ENCODE assay signal across 12 cellular contexts in the genomic region with DNA sequence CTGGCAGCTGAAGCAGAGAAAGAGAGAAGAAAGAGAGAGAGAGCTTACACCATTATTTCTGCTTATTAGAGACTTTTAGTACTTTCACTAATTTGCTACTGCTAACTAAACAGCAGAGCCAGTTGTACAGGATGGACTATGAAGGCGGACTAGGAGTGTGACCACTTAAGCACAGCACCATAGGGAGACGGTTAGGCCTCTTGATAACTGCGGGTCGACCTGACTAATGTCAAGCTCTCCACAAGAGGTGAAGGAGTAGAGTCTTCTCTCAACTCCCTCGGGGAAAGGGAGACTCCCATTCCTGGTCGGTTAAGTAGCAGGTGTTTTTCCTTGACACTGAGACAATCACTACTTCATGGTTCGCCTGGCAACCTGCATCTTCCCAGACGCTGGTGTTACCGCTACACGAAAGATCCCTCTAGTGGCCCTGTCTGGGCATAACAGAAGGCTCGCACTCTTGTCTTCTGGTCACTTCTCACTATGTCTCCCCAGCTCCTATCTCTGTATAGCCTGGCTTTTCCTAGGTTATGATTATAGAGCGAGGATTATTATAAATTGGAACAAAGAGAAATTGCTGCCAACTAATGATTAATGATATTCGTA. TPM values are rescaled to one million over a fixed set of nuclear protein-coding genes. Genes with fewer than 3 reads are reported as not detected.
DNase-seq lines count a peak whose midpoint lies in the region; ATAC-seq and TF ChIP-seq lines count a peak whose summit lies in the region.
"Had no signal": no experiment of that assay in that cellular context is flagged by ENCODE, and none has a peak within 500 bp of the region (broad histone marks: within the 10 kb centered on the region; RNA-seq: fewer than 3 reads in every experiment).

No MANE protein-coding gene starts in this region.

- ATAC-seq in IMR-90 (ENCODE audit: low read depth) (no peak), WTC11 (peak; percentile 38), GM21447 (IDR thresholded peaks at IDR 0.05; ENCODE audit: unreplicated experiment) (no peak), GM18511 (IDR thresholded peaks at IDR 0.05; ENCODE audit: unreplicated experiment) (no peak), left lung (no peak)
- ATAC-seq: activated CD4-positive, CD25-positive, alpha-beta regulatory T cell treated with anti-CD3 and anti-CD28 coated beads, Interleukin-2, amount 50 U/mL, for 24 hours had no signal

- BruUV-seq in IMR-90 (replicated peaks; lab: Mats Ljungman, UMichigan): no TSS peak

- TF ChIP-seq POLR2A in IMR-90 (IDR thresholded peaks at IDR 0.05; ENCODE audit: low read depth, low read length): no peak

- H3K18ac ChIP-seq in IMR-90 (ENCODE audit: low read depth, low read length): no peak overlapping the region; the same call in 1 of the 2 replicates

- no peak overlapping the region for H3K27ac Mint-ChIP-seq in WTC11
- H3K27ac Mint-ChIP-seq: activated naive CD8-positive, alpha-beta T cell treated with anti-CD3 and anti-CD28 coated beads, Interleukin-2, amount 10 ng/mL, durations not matched to agents 7 days and 5 days had no signal

- in situ Hi-C loops in IMR-90 (cut with MboI; ENCODE audit: low sequenced_read_pairs): no loop called here

- H3K79me2 ChIP-seq in DOHH2 (ENCODE audit: control insufficient read depth, low read length): no peaks in the 10 kb centered on the region

- H3K36me3 Mint-ChIP-seq in WTC11: no peaks in the 10 kb centered on the region
- H3K36me3 Mint-ChIP-seq: activated naive CD8-positive, alpha-beta T cell treated with anti-CD3 and anti-CD28 coated beads, Interleukin-2, amount 10 ng/mL, durations not matched to agents 7 days and 5 days had no signal

- H3K4me1 Mint-ChIP-seq in WTC11: no peaks in the 10 kb centered on the region
- H3K4me1 Mint-ChIP-seq: activated naive CD8-positive, alpha-beta T cell treated with anti-CD3 and anti-CD28 coated beads, Interleukin-2, amount 10 ng/mL, durations not matched to agents 7 days and 5 days had no signal

- H2BK120ac ChIP-seq in IMR-90 (ENCODE audit: low read depth, low read length): 0 out of 2 replicates have a peak overlapping the region, but pooled peaks have one; percentile 47

- peak overlapping the region; percentile 39; the same call in 2 of the 3 replicates for H2BK15ac ChIP-seq in IMR-90 (ENCODE audit: low read depth, low read length)

- dilution Hi-C loops in IMR-90 (cut with HindIII; ENCODE audit: low sequenced_read_pairs, unreplicated experiment): no loop called here

- peaks cover 5% of the 10 kb centered on the region; the same call in 1 of the 2 replicates for H3K27me3 Mint-ChIP-seq in WTC11 (ENCODE audit: low read depth)

- no peak overlapping the region for H3K27ac ChIP-seq in DOHH2 (ENCODE audit: low read depth, low read length)
- no peak overlapping the region for H3K27ac ChIP-seq in IMR-90 (ENCODE audit: insufficient read depth, low read length)
- no peak overlapping the region for H3K27ac ChIP-seq in left lung
- H3K27ac ChIP-seq: epithelial cell of prostate had no signal

- H3K9ac ChIP-seq in IMR-90 (ENCODE audit: low read depth, low read length): no peak overlapping the region

- peaks cover 5% of the 10 kb centered on the region for H3K9me3 Mint-ChIP-seq in WTC11
- H3K9me3 Mint-ChIP-seq: activated naive CD8-positive, alpha-beta T cell treated with anti-CD3 and anti-CD28 coated beads, Interleukin-2, amount 10 ng/mL, durations not matched to agents 7 days and 5 days had no signal

- peak overlapping the region; percentile 32 for H2AK5ac ChIP-seq in IMR-90 (ENCODE audit: low read depth, low read length)

- H2AFZ ChIP-seq in IMR-90 (replicated peaks; ENCODE audit: low read length, poor library complexity): peak overlapping the region; percentile 68

- CTCF ChIA-PET in IMR-90 (lab: Yijun Ruan, JAX): no interaction called here
- CTCF ChIA-PET in WTC11 (lab: Charles Lee): interaction anchor here (1.1 kb wide), 1 partner anchor 376 kb away, joined by 5 read pairs; no protein-coding TSS in a partner anchor

- TF ChIP-seq CTCF in DOHH2 (IDR thresholded peaks at IDR 0.05; ENCODE audit: low read depth, low read length, poor library complexity, severe bottlenecking) (peak; percentile 40), IMR-90 (conservative IDR thresholded peaks at IDR 0.05; ENCODE audit: low read depth, low read length) (peak; percentile 44), WTC11 (IDR thresholded peaks at IDR 0.05) (peak; percentile 37; the same call in 1 of the 2 replicates), left lung (IDR thresholded peaks at IDR 0.05) (peak in 1 of 2 donors; percentile 20)

- no peaks in the 10 kb centered on the region for H3K9me2 ChIP-seq in DOHH2 (replicated peaks; ENCODE audit: control insufficient read depth, low read length)

- H3K9me3 ChIP-seq in DOHH2 (ENCODE audit: control insufficient read depth, insufficient read depth, low read length): no peaks in the 10 kb centered on the region
- H3K9me3 ChIP-seq in IMR-90 (ENCODE audit: control insufficient read depth, insufficient read depth, low read length): peaks cover 4% of the 10 kb centered on the region; the same call in 1 of the 2 replicates
- H3K9me3 ChIP-seq in left lung: no peaks in the 10 kb centered on the region

- intact Hi-C loops in IMR-90 (cut with micrococcal nuclease) (no loop called here), left lung (cut with DNase I) (no loop called here)

- peak overlapping the region; percentile 62 for H2BK20ac ChIP-seq in IMR-90 (ENCODE audit: low read depth, low read length)

- no peaks in the 10 kb centered on the region for H3K27me3 ChIP-seq in DOHH2 (ENCODE audit: control insufficient read depth, low read length)
- no peaks in the 10 kb centered on the region for H3K27me3 ChIP-seq in IMR-90 (ENCODE audit: control insufficient read depth, insufficient read depth, low read length)
- peaks cover 0 to 14% of the 10 kb centered on the region in 2 donors for H3K27me3 ChIP-seq in left lung

- H3K4me3 Mint-ChIP-seq in WTC11: no peak overlapping the region
- H3K4me3 Mint-ChIP-seq: activated naive CD8-positive, alpha-beta T cell treated with anti-CD3 and anti-CD28 coated beads, Interleukin-2, amount 10 ng/mL, durations not matched to agents 7 days and 5 days had no signal

- H4K20me1 ChIP-seq in DOHH2 (ENCODE audit: control insufficient read depth, insufficient read depth, low read depth, low read length) (no peaks in the 10 kb centered on the region), IMR-90 (ENCODE audit: insufficient read depth, low read length) (no peaks in the 10 kb centered on the region)

- H3K4me3 ChIP-seq in DOHH2 (ENCODE audit: low read length) (no peak overlapping the region), IMR-90 (ENCODE audit: insufficient read depth, low read depth, low read length) (no peak overlapping the region), left lung (no peak overlapping the region)

- H2AK9ac ChIP-seq in IMR-90 (replicated peaks; ENCODE audit: low read depth, low read length, poor library complexity): peak overlapping the region; percentile 42

- no peak overlapping the region for H2BK5ac ChIP-seq in IMR-90 (ENCODE audit: low read depth, low read length, poor library complexity, severe bottlenecking)

- H3K36me3 ChIP-seq in DOHH2 (ENCODE audit: control insufficient read depth, low read length): no peaks in the 10 kb centered on the region
- no peaks in the 10 kb centered on the region for H3K36me3 ChIP-seq in IMR-90 (ENCODE audit: control insufficient read depth, insufficient read depth, low read length)
- H3K36me3 ChIP-seq in left lung: no peaks in the 10 kb centered on the region

- H3K4me1 ChIP-seq in DOHH2 (ENCODE audit: control insufficient read depth, low read length) (no peaks in the 10 kb centered on the region), IMR-90 (ENCODE audit: control insufficient read depth, insufficient read depth, low read length) (no peaks in the 10 kb centered on the region), left lung (no peaks in the 10 kb centered on the region)

- WGBS in IMR-90 (ENCODE audit: extremely low coverage in 2 of 2, insufficient read length in 1 of 2), 2 experiments: 39% methylated on average over 3 of the region's 13 CpGs; no CpG with 5 or more reads in 1 of the 2 experiments

- H4K5ac ChIP-seq in IMR-90 (ENCODE audit: low read depth, low read length): no peak overlapping the region

- H3K56ac ChIP-seq in IMR-90 (ENCODE audit: extremely low read depth, insufficient read depth, low read length): no peak overlapping the region

- no peak overlapping the region for H3K4me2 ChIP-seq in DOHH2 (ENCODE audit: low read length)
- H3K4me2 ChIP-seq in IMR-90 (ENCODE audit: low read depth, low read length): no peak overlapping the region

- H4K91ac ChIP-seq in IMR-90 (ENCODE audit: insufficient read depth, low read depth, low read length): peak overlapping the region; percentile 49

- H3F3A ChIP-seq in DOHH2 (ENCODE audit: control insufficient read depth, insufficient read depth): no peaks in the 10 kb centered on the region

- H3K23ac ChIP-seq in IMR-90 (ENCODE audit: low read depth, low read length): no peak overlapping the region

- peak overlapping the region in 1 of 2 experiments; percentile 15; a peak in 1 of 4 replicates for H4K8ac ChIP-seq in IMR-90 (ENCODE audit: low read depth in 2 of 2, low read length in 2 of 2)

- H3K14ac ChIP-seq in IMR-90 (replicated peaks; ENCODE audit: low read depth, low read length): no peak overlapping the region

- DNase-seq in IMR-90 (peak; percentile 20), WTC11 (ENCODE audit: low spot score) (peak; percentile 55), left kidney (ENCODE audit: low read depth, low spot score) (peak; percentile 49), left lung (no peak)
- DNase-seq: activated naive CD8-positive, alpha-beta T cell treated with anti-CD3 and anti-CD28 coated beads, Interleukin-2, amount 10 ng/mL, durations not matched to agents 7 days and 5 days; NCI-H774 had no signal

- TF ChIP-seq RAD21 in IMR-90 (IDR thresholded peaks at IDR 0.05; ENCODE audit: low read length): peak; percentile 45

- H3K79me1 ChIP-seq in IMR-90 (ENCODE audit: low read depth in 1 of 2, low read length in 2 of 2): no peaks in the 10 kb centered on the region

- peak overlapping the region; percentile 75 for H3K4ac ChIP-seq in IMR-90 (ENCODE audit: low read depth, low read length)

- 0 out of 2 replicates have a peak, but pooled peaks cover 4% of the 10 kb centered on the region for H3K9me1 ChIP-seq in IMR-90 (ENCODE audit: insufficient read depth, low read length)

- POLR2A ChIA-PET in IMR-90 (lab: Charles Lee; ENCODE audit: unreplicated experiment) (no interaction called here), WTC11 (lab: Charles Lee) (no interaction called here)

RNA-seq across cellular contexts. Expression of gene PSG7, which starts 5.3 kb away (rescaled TPM):
- under 0.01 and 0.28 TPM in 2 replicates for total RNA-seq in IMR-90 (2012; rRNA removed)
- 0.24 and 0.26 TPM in 2 replicates for polyA plus RNA-seq in IMR-90 (2012; rRNA removed)
- polyA plus RNA-seq in IMR-90 (2012; cell fraction: cytosol; rRNA removed): 0.14 TPM in 2 replicates
- polyA plus RNA-seq in IMR-90 (2012; cell fraction: nucleus; rRNA removed; ENCODE audit: low replicate concordance): 0.10 TPM in 1 of 2 replicates, not detected in the other
- not detected in 3 replicates for total RNA-seq in WTC11 (2021)
- total RNA-seq in left lung: not detected
- total RNA-seq: activated naive CD8-positive, alpha-beta T cell treated with anti-CD3 and anti-CD28 coated beads, Interleukin-2, amount 10 ng/mL, durations not matched to agents 7 days and 5 days had no signal

RNA-seq across cellular contexts. Expression of gene PSG6, which starts 24.6 kb away (rescaled TPM):
- total RNA-seq in IMR-90 (2012; rRNA removed) (0.18 TPM in 1 of 2 replicates, not detected in the other), WTC11 (2021) (not detected in 3 replicates), left lung (not detected)
- polyA plus RNA-seq in IMR-90 (2012; rRNA removed): 0.07 TPM in 1 of 2 replicates, not detected in the other
- polyA plus RNA-seq in IMR-90 (2012; cell fraction: cytosol; rRNA removed): 0.05 TPM in 1 of 2 replicates, not detected in the other
- not detected in 2 replicates for polyA plus RNA-seq in IMR-90 (2012; cell fraction: nucleus; rRNA removed; ENCODE audit: low replicate concordance)
- total RNA-seq: activated naive CD8-positive, alpha-beta T cell treated with anti-CD3 and anti-CD28 coated beads, Interleukin-2, amount 10 ng/mL, durations not matched to agents 7 days and 5 days; HT1080 had no signal

Comparison
In these comparisons a context has a peak if more than half of its experiments do, and no peak if none do; other contexts are left out.
1. DNase-seq: peak in IMR-90 (single experiment), WTC11 (single experiment) and left kidney (single experiment); none in left lung (0 of 2).